In the genomic region with DNA sequence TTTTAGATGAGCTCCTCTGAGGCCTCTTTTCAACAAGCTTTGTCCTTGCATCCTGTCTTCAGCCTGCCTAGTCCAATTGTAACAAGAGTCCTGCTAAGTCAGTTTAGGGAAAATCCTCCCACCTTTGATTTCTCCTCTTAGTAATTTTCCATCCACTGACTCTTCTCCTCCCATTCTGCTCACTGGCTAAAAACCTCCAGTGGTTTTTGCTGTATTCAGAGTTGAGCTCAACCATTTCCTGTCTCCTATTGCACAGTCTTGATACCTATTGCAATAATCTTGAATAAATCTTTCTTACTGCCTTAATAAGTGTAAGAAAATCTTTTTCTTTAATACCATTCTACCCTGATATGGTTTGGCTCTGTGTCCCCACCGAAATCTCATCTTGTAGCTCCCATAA, we compare ENCODE assay signal across 27 cellular contexts.
DNase-seq lines count a peak whose midpoint lies in the region; ATAC-seq and TF ChIP-seq lines count a peak whose summit lies in the region.
"Had no signal": no experiment of that assay in that cellular context is flagged by ENCODE, and none has a peak within 500 bp of the region (broad histone marks: within the 10 kb centered on the region; RNA-seq: fewer than 3 reads in every experiment).

No MANE protein-coding gene starts in this region.

- H3K9me2 ChIP-seq in GM23248 (ENCODE audit: insufficient read depth) = no peaks in the 10 kb centered on the region

- no peaks in the 10 kb centered on the region for H3K27me3 Mint-ChIP-seq in activated B cell treated with CpG ODN at 0.5 μM for 24 hours
- H3K27me3 Mint-ChIP-seq: IgD-negative memory B cell had no signal

- no peaks in the 10 kb centered on the region for H3K79me2 ChIP-seq in GM23248 (ENCODE audit: insufficient read depth)

- POLR2A ChIA-PET in A673 (lab: Charles Lee; ENCODE audit: low non-redundant PET) = no interaction called here
- POLR2A ChIA-PET in activated B cell treated with CpG ODN at 0.5 μM for 24 hours (lab: Charles Lee) = interaction anchor here (1.1 to 3.4 kb wide), 7 partner anchors 8 to 139 kb away, joined by 3 to 10 read pairs (median 4); no protein-coding TSS in a partner anchor

- H2AFZ ChIP-seq in GM23248 = no peak overlapping the region

- no TSS peak for BruUV-seq in A673 (replicated peaks; lab: Mats Ljungman, UMichigan)

- H3K4me3 ChIP-seq in A673 (ENCODE audit: low read depth, low read length, poor library complexity, severe bottlenecking) = no peak overlapping the region
- no peak overlapping the region for H3K4me3 ChIP-seq in GM23248
- H3K4me3 ChIP-seq in fibroblast of villous mesenchyme (ENCODE audit: low read depth, low read length) = no peak overlapping the region
- H3K4me3 ChIP-seq: coronary artery, MG63, ovary, smooth muscle cell had no signal

- CTCF ChIA-PET in A673 (lab: Charles Lee) = no interaction called here
- CTCF ChIA-PET in activated B cell treated with CpG ODN at 0.5 μM for 24 hours (lab: Charles Lee) = interaction anchor here (0.8 to 1.3 kb wide), 3 partner anchors 71 to 178 kb away, joined by 3 to 6 read pairs (median 3); no protein-coding TSS in a partner anchor

- DNase-seq in A673 (ENCODE audit: low spot score) (peak; percentile 12), GM23248 (peak; percentile 5), activated B cell treated with CpG ODN at 0.5 μM for 24 hours (no peak), fibroblast of villous mesenchyme (ENCODE audit: low read depth) (peak; percentile 43), NCI-H2227 treated with DMSO at 0.1 percent for 48 hours (lab: John Stamatoyannopoulos, UW) (no peak)
- DNase-seq: activated CD4-positive, alpha-beta T cell treated with anti-CD3 and anti-CD28 coated beads for 1 hour; activated effector memory CD4-positive, alpha-beta T cell treated with anti-CD3 and anti-CD28 coated beads, Interleukin-2, amount 50 U/mL, for 16 hours; amygdala; endodermal cell; left ventricle myocardium superior; MG63; natural killer cell; NCI-H2029 treated with DMSO at 0.1 percent for 48 hours; NCI-H446; ovary; PC-3; SHP77; stimulated activated CD4-positive, alpha-beta T cell treated with anti-CD3 and anti-CD28 coated beads, Interleukin-2, amount 100 ng/mL, for 24 hours had no signal

- H3K9ac ChIP-seq in GM23248 = no peak overlapping the region

- H3K9me3 Mint-ChIP-seq in activated B cell treated with CpG ODN at 0.5 μM for 24 hours = peaks cover 3% of the 10 kb centered on the region
- H3K9me3 Mint-ChIP-seq: endodermal cell had no signal

- H3F3A ChIP-seq in GM23248 (ENCODE audit: insufficient read depth) = no peaks in the 10 kb centered on the region

- H3K4me2 ChIP-seq in GM23248 (ENCODE audit: unreplicated experiment) = no peak overlapping the region
- H3K4me2 ChIP-seq: smooth muscle cell had no signal

- H3K9me3 ChIP-seq in A673 (ENCODE audit: low read depth, low read length, poor library complexity, severe bottlenecking) = peaks cover 4% of the 10 kb centered on the region
- H3K9me3 ChIP-seq in GM23248 (ENCODE audit: low read depth) = no peaks in the 10 kb centered on the region
- H3K9me3 ChIP-seq: ovary had no signal

- 53 to 56% methylated on average over 1 of the region's 1 CpG for WGBS in GM23248 (ENCODE audit: low coverage in 1 of 2, low lambda C conversion rate in 2 of 2, missing lambda C conversion rate in 2 of 2), 2 experiments

- in situ Hi-C loops in GM23248 (cut with MboI) = no loop called here

- no peaks in the 10 kb centered on the region for H4K20me1 ChIP-seq in GM23248 (ENCODE audit: insufficient read depth)

- intact Hi-C loops in A673 (cut with micrococcal nuclease; ENCODE audit: unreplicated experiment) (no loop called here), activated B cell treated with CpG ODN at 0.5 μM for 24 hours (cut with micrococcal nuclease) (no loop called here)

- peaks cover 41% of the 10 kb centered on the region for H3K4me1 Mint-ChIP-seq in activated B cell treated with CpG ODN at 0.5 μM for 24 hours
- H3K4me1 Mint-ChIP-seq: endodermal cell had no signal

- ATAC-seq in activated B cell treated with CpG ODN at 0.5 μM for 24 hours (ENCODE audit: low read depth) (no peak), GM18868 (IDR thresholded peaks at IDR 0.05; ENCODE audit: unreplicated experiment) (no peak), SK-N-SH treated with all-trans-retinoic acid at 6 μM for 48 hours (no peak), GM19395 (IDR thresholded peaks at IDR 0.05; ENCODE audit: unreplicated experiment) (no peak)
- ATAC-seq: HCT116, left ventricle myocardium superior, PC-3 had no signal

- H3K27me3 ChIP-seq in A673 (replicated peaks; ENCODE audit: insufficient read depth, low read depth, low read length, poor library complexity) (no peaks in the 10 kb centered on the region), GM23248 (replicated peaks; ENCODE audit: insufficient read depth) (no peaks in the 10 kb centered on the region)
- H3K27me3 ChIP-seq: MG63, ovary had no signal

- H3K27ac ChIP-seq in A673 (ENCODE audit: low read depth, low read length, poor library complexity, severe bottlenecking) (no peak overlapping the region), GM23248 (no peak overlapping the region)
- H3K27ac ChIP-seq: C4-2B, coronary artery, ovary had no signal

- TF ChIP-seq CTCF in A673 (conservative IDR thresholded peaks at IDR 0.05; ENCODE audit: low read depth, low read length) (no peak), activated B cell treated with CpG ODN at 0.5 μM for 24 hours (IDR thresholded peaks at IDR 0.05) (no peak), fibroblast of villous mesenchyme (IDR thresholded peaks at IDR 0.05; ENCODE audit: insufficient read depth, low read depth, low read length) (no peak)

- no peaks in the 10 kb centered on the region for H3K4me1 ChIP-seq in A673 (ENCODE audit: insufficient read depth, low read length, poor library complexity, severe bottlenecking)
- H3K4me1 ChIP-seq in GM23248 (ENCODE audit: insufficient read depth) = no peaks in the 10 kb centered on the region

- H3K36me3 ChIP-seq in A673 (ENCODE audit: insufficient read depth, low read length, poor library complexity, severe bottlenecking) = no peaks in the 10 kb centered on the region
- H3K36me3 ChIP-seq in GM23248 (ENCODE audit: low read depth) = no peaks in the 10 kb centered on the region
- H3K36me3 ChIP-seq: MG63, ovary had no signal

- H3K36me3 Mint-ChIP-seq in activated B cell treated with CpG ODN at 0.5 μM for 24 hours (ENCODE audit: low read depth) = peaks cover 2% of the 10 kb centered on the region
- H3K36me3 Mint-ChIP-seq: IgD-negative memory B cell, mesothelial cell of epicardium had no signal

- peak overlapping the region; percentile 50 for H3K27ac Mint-ChIP-seq in activated B cell treated with CpG ODN at 0.5 μM for 24 hours
- H3K27ac Mint-ChIP-seq: endodermal cell, mesothelial cell of epicardium had no signal

- no peak overlapping the region for H3K4me3 Mint-ChIP-seq in activated B cell treated with CpG ODN at 0.5 μM for 24 hours
- H3K4me3 Mint-ChIP-seq: endodermal cell, IgD-negative memory B cell, mesothelial cell of epicardium, natural killer cell had no signal

TF ChIP-seq in SK-N-SH treated with all-trans-retinoic acid at 6 μM for 48 hours, 23 proteins besides CTCF, POLR2A, EP300 and RAD21:
- TF ChIP-seq, protein P1, sequence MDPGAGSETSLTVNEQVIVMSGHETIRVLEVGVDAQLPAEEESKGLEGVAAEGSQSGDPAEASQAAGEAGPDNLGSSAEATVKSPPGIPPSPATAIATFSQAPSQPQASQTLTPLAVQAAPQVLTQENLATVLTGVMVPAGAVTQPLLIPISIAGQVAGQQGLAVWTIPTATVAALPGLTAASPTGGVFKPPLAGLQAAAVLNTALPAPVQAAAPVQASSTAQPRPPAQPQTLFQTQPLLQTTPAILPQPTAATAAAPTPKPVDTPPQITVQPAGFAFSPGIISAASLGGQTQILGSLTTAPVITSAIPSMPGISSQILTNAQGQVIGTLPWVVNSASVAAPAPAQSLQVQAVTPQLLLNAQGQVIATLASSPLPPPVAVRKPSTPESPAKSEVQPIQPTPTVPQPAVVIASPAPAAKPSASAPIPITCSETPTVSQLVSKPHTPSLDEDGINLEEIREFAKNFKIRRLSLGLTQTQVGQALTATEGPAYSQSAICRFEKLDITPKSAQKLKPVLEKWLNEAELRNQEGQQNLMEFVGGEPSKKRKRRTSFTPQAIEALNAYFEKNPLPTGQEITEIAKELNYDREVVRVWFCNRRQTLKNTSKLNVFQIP (CRISPR knock-in tag; IDR thresholded peaks at IDR 0.05; ENCODE audit: borderline replicate concordance, low read depth) = no peak
- TF ChIP-seq TCF4 (CRISPR knock-in tag; IDR thresholded peaks at IDR 0.05; ENCODE audit: borderline replicate concordance) = no peak
- no peak for TF ChIP-seq ZC3H10 (CRISPR knock-in tag; IDR thresholded peaks at IDR 0.05)
- no peak for TF ChIP-seq ISL1 (CRISPR knock-in tag; IDR thresholded peaks at IDR 0.05)
- TF ChIP-seq TOX (CRISPR knock-in tag; IDR thresholded peaks at IDR 0.05; ENCODE audit: borderline replicate concordance) = no peak
- TF ChIP-seq, protein P2, sequence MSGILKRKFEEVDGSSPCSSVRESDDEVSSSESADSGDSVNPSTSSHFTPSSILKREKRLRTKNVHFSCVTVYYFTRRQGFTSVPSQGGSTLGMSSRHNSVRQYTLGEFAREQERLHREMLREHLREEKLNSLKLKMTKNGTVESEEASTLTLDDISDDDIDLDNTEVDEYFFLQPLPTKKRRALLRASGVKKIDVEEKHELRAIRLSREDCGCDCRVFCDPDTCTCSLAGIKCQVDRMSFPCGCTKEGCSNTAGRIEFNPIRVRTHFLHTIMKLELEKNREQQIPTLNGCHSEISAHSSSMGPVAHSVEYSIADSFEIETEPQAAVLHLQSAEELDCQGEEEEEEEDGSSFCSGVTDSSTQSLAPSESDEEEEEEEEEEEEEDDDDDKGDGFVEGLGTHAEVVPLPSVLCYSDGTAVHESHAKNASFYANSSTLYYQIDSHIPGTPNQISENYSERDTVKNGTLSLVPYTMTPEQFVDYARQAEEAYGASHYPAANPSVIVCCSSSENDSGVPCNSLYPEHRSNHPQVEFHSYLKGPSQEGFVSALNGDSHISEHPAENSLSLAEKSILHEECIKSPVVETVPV (CRISPR knock-in tag; IDR thresholded peaks at IDR 0.05) = no peak
- no peak for TF ChIP-seq ESRRG (CRISPR knock-in tag; IDR thresholded peaks at IDR 0.05)
- TF ChIP-seq ZNF8 (CRISPR knock-in tag; IDR thresholded peaks at IDR 0.05) = no peak
- no peak for TF ChIP-seq PPARA (CRISPR knock-in tag; IDR thresholded peaks at IDR 0.05; ENCODE audit: borderline replicate concordance)
- TF ChIP-seq ZFP30 (CRISPR knock-in tag; IDR thresholded peaks at IDR 0.05) = no peak

Comparison
In these comparisons a context has a peak if more than half of its experiments do, and no peak if none do; other contexts are left out.
1. DNase-seq: peak in A673 (single experiment), GM23248 (single experiment) and fibroblast of villous mesenchyme (single experiment); none in activated B cell treated with CpG ODN at 0.5 μM for 24 hours (single experiment) and NCI-H2227 treated with DMSO at 0.1 percent for 48 hours (single experiment).